ENCODE assay signal across 8 cellular contexts in genomic region chr19:38224014-38224862, GRCh38. TPM values are rescaled to one million over a fixed set of nuclear protein-coding genes. Genes with fewer than 3 reads are reported as not detected.
DNase-seq lines count a peak whose midpoint lies in the region; ATAC-seq, FAIRE-seq and TF ChIP-seq lines count a peak whose summit lies in the region.

Gene DPF1 (minus strand): TSS chr19:38224222. CDS start chr19:38224142, 80 bp downstream.

- no peak within 1 kb of the TSS for H3K27ac Mint-ChIP-seq in activated CD4-positive, alpha-beta memory T cell treated with anti-CD3 and anti-CD28 coated beads for 36 hours

- H3K18ac ChIP-seq in H1 (ENCODE audit: extremely low read depth, low read length): peak within 1 kb of the TSS; percentile 85; the same call in 1 of the 2 replicates

- POLR2A ChIA-PET in A673 (lab: Charles Lee; ENCODE audit: low non-redundant PET): no interaction called here
- POLR2A ChIA-PET in activated CD4-positive, alpha-beta memory T cell treated with anti-CD3 and anti-CD28 coated beads for 36 hours (lab: Charles Lee): no interaction called here
- POLR2A ChIA-PET in H1 (lab: Charles Lee; ENCODE audit: partially characterized antibody): interaction anchor here (1.0 to 1.9 kb wide), 4 partner anchors 27 to 80 kb away, joined by 3 to 7 read pairs (median 5); partner anchors contain the start of genes C19orf33 and SPINT2

- H3K27me3 ChIP-seq in A673 (replicated peaks; ENCODE audit: insufficient read depth, low read depth, low read length, poor library complexity) (no peaks in the 10 kb centered on the region), H1 (replicated peaks in 1 of 4; ENCODE audit: control insufficient read depth in 3 of 4, extremely low read depth in 1 of 4, insufficient read depth in 3 of 4, low read length in 3 of 4) (peaks cover 0 to 8% (median 4%) of the 10 kb centered on the region in 4 experiments; a peak in 3 of 7 replicates), stomach (peaks cover 38 to 99% (median 76%) of the 10 kb centered on the region in 3 donors)

- H2BK12ac ChIP-seq in H1 (ENCODE audit: low read depth, low read length): peak within 1 kb of the TSS; percentile 98; the same call in 1 of the 2 replicates

- H4K91ac ChIP-seq in H1 (replicated peaks; ENCODE audit: insufficient read length, low read length): peak within 1 kb of the TSS; percentile 44

- TF ChIP-seq POLR2A in H1 (IDR thresholded peaks at IDR 0.05; ENCODE audit: control extremely low read depth in 1 of 2, low read depth in 2 of 2, low read length in 2 of 2) (no peak), stomach (IDR thresholded peaks at IDR 0.05) (no peak)

- H4K20me1 ChIP-seq in H1 (replicated peaks in 1 of 2; ENCODE audit: control insufficient read depth in 1 of 2, insufficient read depth in 2 of 2, low read length in 2 of 2): peaks cover 0 to 5% of the 10 kb centered on the region in 2 experiments

- DNase-seq in A673 (ENCODE audit: low spot score) (peak; percentile 90), GM13976 (ENCODE audit: low spot score) (peak; percentile 97), NCI-H524 treated with DMSO at 0.1 percent for 48 hours (lab: John Stamatoyannopoulos, UW) (peak; percentile 39), H1 (ENCODE audit: low read depth in 1 of 2, low spot score in 2 of 2) (peak in 1 of 2 experiments; percentile 94), middle frontal gyrus (ENCODE audit: extremely low spot score, low spot score) (peak; percentile 52), stomach (peak; percentile 34)
- peak; percentile 73 for DNase-seq in activated CD4-positive, alpha-beta memory T cell treated with anti-CD3 and anti-CD28 coated beads for 36 hours

- ATAC-seq in HG03097 (IDR thresholded peaks at IDR 0.05; ENCODE audit: low FRiP score, unreplicated experiment): peak; percentile 50

- in situ Hi-C loops in GM13976 (cut with MboI; ENCODE audit: low sequenced_read_pairs, unreplicated experiment): no loop called here

- peak within 1 kb of the TSS; percentile 88 for H2BK5ac ChIP-seq in H1 (ENCODE audit: low read depth, low read length)

- peak within 1 kb of the TSS; percentile 91; the same call in 1 of the 2 replicates for H2AK5ac ChIP-seq in H1 (ENCODE audit: low read depth, low read length)

- 0 out of 2 replicates have a peak within 1 kb of the TSS, but pooled peaks have one; percentile 27 for H2AFZ ChIP-seq in H1 (ENCODE audit: low read length)

- peak within 1 kb of the TSS; percentile 78 to 80 for H3K4me2 ChIP-seq in H1 (ENCODE audit: insufficient read depth in 1 of 2, low read depth in 2 of 2, low read length in 2 of 2)

- H3K14ac ChIP-seq in H1 (ENCODE audit: insufficient read length): no peak within 1 kb of the TSS

- H3K9me3 Mint-ChIP-seq in activated CD4-positive, alpha-beta memory T cell treated with anti-CD3 and anti-CD28 coated beads for 36 hours: no peaks in the 10 kb centered on the region

- TF ChIP-seq CTCF in A673 (conservative IDR thresholded peaks at IDR 0.05; ENCODE audit: low read depth, low read length) (0 out of 2 replicates have a peak, but pooled peaks have one; percentile 25), GM13976 (IDR thresholded peaks at IDR 0.05; ENCODE audit: borderline replicate concordance, control extremely low read depth, extremely low read depth, insufficient read depth, missing control alignments) (peak; percentile 15), H1 (IDR thresholded peaks at IDR 0.05; ENCODE audit: control extremely low read depth in 1 of 3, insufficient read depth in 1 of 3, low read depth in 1 of 3, low read length in 3 of 3) (peak; percentile 62 to 66 (median 63)), stomach (IDR thresholded peaks at IDR 0.05) (no peak)

- peak within 1 kb of the TSS; percentile 92 for H3K4ac ChIP-seq in H1 (replicated peaks; ENCODE audit: insufficient read length, low read depth, low read length)

- H3K23ac ChIP-seq in H1 (ENCODE audit: insufficient read length): peak within 1 kb of the TSS; percentile 3

- 5% methylated on average over 44 of the region's 61 CpGs; no CpG with 5 or more reads in 1 of the 2 experiments for WGBS in H1 (ENCODE audit: extremely low coverage in 1 of 2, insufficient coverage in 1 of 2, insufficient read length in 1 of 2, insufficient replicate concordance in 2 of 2, low coverage in 1 of 2, low lambda C conversion rate in 2 of 2, missing lambda C conversion rate in 1 of 2), 2 experiments
- 2 to 8% (median 3%) methylated on average over 17 to 61 of the region's 61 CpGs for WGBS in stomach, 5 donors

- H2BK20ac ChIP-seq in H1 (ENCODE audit: low read length): no peak within 1 kb of the TSS

- peak within 1 kb of the TSS; percentile 79 for H3K56ac ChIP-seq in H1 (replicated peaks; ENCODE audit: insufficient read length, low read depth, low read length)

- H3K4me3 Mint-ChIP-seq in activated CD4-positive, alpha-beta memory T cell treated with anti-CD3 and anti-CD28 coated beads for 36 hours: peak within 1 kb of the TSS; percentile 58

- peak within 1 kb of the TSS; percentile 100 for H2BK15ac ChIP-seq in H1 (ENCODE audit: low read length)

- no peak within 1 kb of the TSS for H3K27ac ChIP-seq in A673 (ENCODE audit: low read depth, low read length, poor library complexity, severe bottlenecking)
- H3K27ac ChIP-seq in H1 (ENCODE audit: low read depth, low read length): no peak within 1 kb of the TSS
- no peak within 1 kb of the TSS for H3K27ac ChIP-seq in stomach

- H3K36me3 ChIP-seq in A673 (ENCODE audit: insufficient read depth, low read length, poor library complexity, severe bottlenecking) (no peaks in the 10 kb centered on the region), H1 (ENCODE audit: control insufficient read depth in 2 of 4, insufficient read depth in 4 of 4, low read length in 3 of 4) (no peaks in the 10 kb centered on the region), stomach (no peaks in the 10 kb centered on the region)

- TF ChIP-seq EP300 in H1 (IDR thresholded peaks at IDR 0.05; ENCODE audit: borderline replicate concordance in 1 of 2, low read depth in 2 of 2, low read length in 2 of 2) (no peak), stomach (IDR thresholded peaks at IDR 0.05) (no peak)

- no peaks in the 10 kb centered on the region for H3K4me1 ChIP-seq in A673 (ENCODE audit: insufficient read depth, low read length, poor library complexity, severe bottlenecking)
- H3K4me1 ChIP-seq in H1 (replicated peaks in 1 of 4; ENCODE audit: control insufficient read depth in 3 of 4, insufficient read depth in 4 of 4, low read length in 3 of 4): peaks cover 6 to 17% (median 14%) of the 10 kb centered on the region in 4 experiments
- peaks cover 20 to 28% (median 25%) of the 10 kb centered on the region in 4 donors for H3K4me1 ChIP-seq in stomach

- peak; percentile 20 to 50; a peak in 3 of 4 replicates for TF ChIP-seq RAD21 in H1 (IDR thresholded peaks at IDR 0.05 in 1 of 2, conservative IDR thresholded peaks at IDR 0.05 in 1 of 2; ENCODE audit: low read depth in 2 of 2, low read length in 2 of 2)

- peaks cover 25% of the 10 kb centered on the region for H3K4me1 Mint-ChIP-seq in activated CD4-positive, alpha-beta memory T cell treated with anti-CD3 and anti-CD28 coated beads for 36 hours (ENCODE audit: low read depth)

- peak within 1 kb of the TSS; percentile 74 for H3K4me3 ChIP-seq in A673 (ENCODE audit: low read depth, low read length, poor library complexity, severe bottlenecking)
- peak within 1 kb of the TSS; percentile 44 to 74 (median 52) for H3K4me3 ChIP-seq in H1 (ENCODE audit: extremely low read depth in 1 of 4, insufficient read depth in 2 of 4, low read depth in 3 of 4, low read length in 4 of 4)
- peak within 1 kb of the TSS; percentile 37 to 57 (median 40) for H3K4me3 ChIP-seq in stomach

- peak within 1 kb of the TSS; percentile 60 for H4K5ac ChIP-seq in H1 (ENCODE audit: insufficient read length, low read depth, low read length)

- CTCF ChIA-PET in A673 (lab: Charles Lee) (interaction anchor here (0.6 to 0.7 kb wide), 2 partner anchors 9 to 82 kb away, joined by 3 to 9 read pairs; no protein-coding TSS in a partner anchor), H1 (lab: Charles Lee; ENCODE audit: partially characterized antibody) (interaction anchor here (0.7 to 2.2 kb wide), 15 partner anchors 10 to 322 kb away, joined by 3 to 20 read pairs (median 5); no protein-coding TSS in a partner anchor)
- CTCF ChIA-PET in activated CD4-positive, alpha-beta memory T cell treated with anti-CD3 and anti-CD28 coated beads for 36 hours (lab: Charles Lee): interaction anchor here (1.0 to 3.0 kb wide), 6 partner anchors 9 to 321 kb away, joined by 3 to 20 read pairs (median 6); partner anchors contain the start of genes SIPA1L3 and WDR87

- FAIRE-seq in H1 (lab: Jason Lieb, UNC): no peak

- H3K23me2 ChIP-seq in H1 (ENCODE audit: low read depth, low read length): peaks cover 15% of the 10 kb centered on the region

- peaks cover 4% of the 10 kb centered on the region for H3K79me1 ChIP-seq in H1 (ENCODE audit: low read depth, low read length)

- H3K9me3 ChIP-seq in A673 (ENCODE audit: low read depth, low read length, poor library complexity, severe bottlenecking) (no peaks in the 10 kb centered on the region), H1 (ENCODE audit: insufficient read depth in 2 of 2, low read depth in 1 of 2, low read length in 1 of 2) (no peaks in the 10 kb centered on the region), stomach (no peaks in the 10 kb centered on the region)

- no peak within 1 kb of the TSS for H4K8ac ChIP-seq in H1 (ENCODE audit: extremely low read depth, insufficient read depth, low read length)

- intact Hi-C loops in A673 (cut with micrococcal nuclease; ENCODE audit: unreplicated experiment): loop anchor here (10.0 kb wide), 2 partner anchors 79 to 319 kb away; partner anchors contain the start of genes SIPA1L3 and WDR87
- intact Hi-C loops in activated CD4-positive, alpha-beta memory T cell treated with anti-CD3 and anti-CD28 coated beads for 36 hours (cut with micrococcal nuclease): no loop called here
- intact Hi-C loops in stomach (cut with DNase I; ENCODE audit: low total_unique reads): no loop called here

- H3K36me3 Mint-ChIP-seq in activated CD4-positive, alpha-beta memory T cell treated with anti-CD3 and anti-CD28 coated beads for 36 hours: no peaks in the 10 kb centered on the region

- peaks cover 55% of the 10 kb centered on the region for H3K27me3 Mint-ChIP-seq in activated CD4-positive, alpha-beta memory T cell treated with anti-CD3 and anti-CD28 coated beads for 36 hours

- H3K9ac ChIP-seq in H1 (replicated peaks in 1 of 4; ENCODE audit: extremely low read depth in 1 of 4, low read depth in 3 of 4, low read length in 3 of 4): no peak within 1 kb of the TSS; a peak in 2 of 7 replicates

- H3K79me2 ChIP-seq in H1 (ENCODE audit: control insufficient read depth in 1 of 2, insufficient read depth in 2 of 2, low read length in 2 of 2): peaks cover 0 to 7% of the 10 kb centered on the region in 2 experiments; a peak in 2 of 4 replicates

- H2BK120ac ChIP-seq in H1 (replicated peaks; ENCODE audit: low read depth, low read length): peak within 1 kb of the TSS; percentile 82

- BruUV-seq in A673 (replicated peaks; lab: Mats Ljungman, UMichigan): no TSS peak

RNA-seq across cellular contexts. Expression of gene DPF1, which starts in this region (rescaled TPM):
- total RNA-seq in A673 (2021) (6.3 and 8.1 TPM in 2 replicates), stomach (not detected)
- total RNA-seq in activated CD4-positive, alpha-beta memory T cell treated with anti-CD3 and anti-CD28 coated beads for 36 hours: 1 to 10 TPM in 1 of 2 experiments, under 1 TPM in 1; 0.75 to 1.2 TPM
- total RNA-seq in H1 (2021; fragmentation: NEBNext Ultra II Directional; extraction: Animal tissue kit (Norgen Biotek cat#: 25700)): 15.2 and 15.6 TPM in 2 replicates
- polyA plus RNA-seq in H1 (2011; rRNA removed) (12.9 and 20.9 TPM in 2 replicates), stomach (under 1 TPM in 2 of 3 donors, not detected in 1; 0.12 to 0.43 TPM)
- 12.4 TPM for polyA plus RNA-seq in H1 (2011; cell fraction: cytosol; rRNA removed)
- polyA plus RNA-seq in H1 (2011; cell fraction: nucleus; rRNA removed): 20.0 TPM
- polyA plus RNA-seq in H1 (2012, experiment 1 of 2): 5.4 to 11.2 TPM (median 10.0 TPM) in 4 replicates
- 7.2 TPM for polyA plus RNA-seq in H1 (2012, experiment 2 of 2)
- polyA plus RNA-seq in H1 (2013, experiment 1 of 2): 5.0 TPM
- polyA plus RNA-seq in H1 (2013, experiment 2 of 2): 5.9 TPM
- 3.9 and 5.9 TPM in 2 replicates for polyA minus RNA-seq in H1 (2011; rRNA and poly(A)+ RNA removed)
- 7.3 TPM for polyA minus RNA-seq in H1 (2011; cell fraction: cytosol; rRNA and poly(A)+ RNA removed)
- 5.0 TPM for polyA minus RNA-seq in H1 (2011; cell fraction: nucleus; rRNA and poly(A)+ RNA removed)

Comparison
In these comparisons a context has a peak if more than half of its experiments do, and no peak if none do; other contexts are left out.
1. RNA of gene DPF1 (polyA plus RNA-seq): 5.0 to 20.9 TPM in H1; 0.12 to 0.43 TPM in stomach; every median in the first group is over 4 times any median in the second.
2. Peak in DNase-seq and H3K4me3 ChIP-seq in stomach; RNA of the gene not detected or under 1 TPM.
3. CTCF ChIP-seq: peak in A673 (single experiment), GM13976 (single experiment) and H1 (3 of 3); none in stomach (0 of 7).
4. Peak in every context shown above with its lines, with median percentiles within 50 percentile points of each other: H3K4me3 ChIP-seq.